In genomic region chr4:147787204-147787603, GRCh38 we compare ENCODE assay signal across 1 cellular context.
TF ChIP-seq lines count a peak whose summit lies in the region.

No MANE protein-coding gene starts in this region.

TF ChIP-seq in IMR-90, 13 proteins besides CTCF, POLR2A, EP300 and RAD21 (continued from another document):
- TF ChIP-seq RCOR1 (IDR thresholded peaks at IDR 0.05; ENCODE audit: insufficient replicate concordance, low read length) = no peak
- no peak for TF ChIP-seq SMC3 (IDR thresholded peaks at IDR 0.05; ENCODE audit: low read depth, low read length)
- no peak for TF ChIP-seq CHD1 (IDR thresholded peaks at IDR 0.05; ENCODE audit: low read depth, low read length)
- no peak for TF ChIP-seq MAZ (IDR thresholded peaks at IDR 0.05; ENCODE audit: borderline replicate concordance, low read depth, low read length)
- TF ChIP-seq FOS (IDR thresholded peaks at IDR 0.05; ENCODE audit: low read depth, low read length) = no peak
- TF ChIP-seq RFX5 (IDR thresholded peaks at IDR 0.05; ENCODE audit: low read depth, low read length) = no peak
- no peak for TF ChIP-seq CEBPB (IDR thresholded peaks at IDR 0.05; ENCODE audit: low read depth, low read length)
- no peak for TF ChIP-seq MXI1 (IDR thresholded peaks at IDR 0.05; ENCODE audit: borderline replicate concordance, low read depth, low read length)
- TF ChIP-seq MAFK (IDR thresholded peaks at IDR 0.05; ENCODE audit: low read depth, low read length) = no peak
- no peak for TF ChIP-seq USF2 (IDR thresholded peaks at IDR 0.05; ENCODE audit: low read depth, low read length)
- no peak for TF ChIP-seq BHLHE40 (IDR thresholded peaks at IDR 0.05; ENCODE audit: low read depth, low read length)
